Comparison of ENCODE assay signal across 24 cellular contexts in the genomic region with DNA sequence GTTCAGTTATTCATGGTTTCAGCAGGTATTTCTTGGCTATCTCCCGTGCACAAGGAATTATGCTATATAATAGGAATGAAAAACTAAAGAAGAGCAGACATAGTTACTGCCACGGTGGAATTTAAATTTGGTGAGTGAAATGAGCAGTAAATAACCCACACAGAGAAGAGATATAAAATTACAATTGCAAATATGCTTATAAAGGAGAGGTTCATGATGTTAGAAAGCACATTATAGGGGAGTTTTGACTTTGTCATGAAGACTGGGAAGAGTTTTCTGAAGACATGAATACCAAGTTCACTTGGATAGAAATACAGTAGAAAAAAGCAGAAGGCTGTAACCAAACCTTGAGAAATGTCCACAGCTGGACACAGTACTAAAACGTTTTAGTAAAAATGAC.
"Had no signal": no experiment of that assay in that cellular context is flagged by ENCODE, and none has a peak within 500 bp of the region (broad histone marks: within the 10 kb centered on the region; RNA-seq: fewer than 3 reads in every experiment).

No MANE protein-coding gene starts in this region.

- H3K9me3 ChIP-seq: colonic mucosa, esophagus muscularis mucosa, esophagus squamous epithelium, gastrocnemius medialis, gastroesophageal sphincter had no signal

- H3K27ac ChIP-seq: colonic mucosa, coronary artery, dorsolateral prefrontal cortex, epithelial cell of prostate, esophagus muscularis mucosa, esophagus squamous epithelium, foreskin keratinocyte, gastrocnemius medialis, gastroesophageal sphincter, heart left ventricle, heart right ventricle had no signal

- H3K4me1 ChIP-seq: colonic mucosa, esophagus muscularis mucosa, esophagus squamous epithelium, foreskin keratinocyte, gastrocnemius medialis, gastroesophageal sphincter, heart left ventricle, heart right ventricle had no signal

- ATAC-seq: effector memory CD8-positive, alpha-beta T cell; esophagus mucosa; foreskin keratinocyte; gastrocnemius medialis; gastroesophageal sphincter; heart left ventricle; heart right ventricle had no signal

- H3K36me3 ChIP-seq: colonic mucosa, esophagus muscularis mucosa, esophagus squamous epithelium, gastrocnemius medialis, gastroesophageal sphincter, heart left ventricle, heart right ventricle had no signal

- H3K4me3 ChIP-seq: colonic mucosa, coronary artery, dorsolateral prefrontal cortex, esophagus muscularis mucosa, esophagus squamous epithelium, gastrocnemius medialis, gastroesophageal sphincter, heart left ventricle, heart right ventricle had no signal

- DNase-seq: colonic mucosa; cortex of kidney; dermis blood vessel endothelial cell; dorsolateral prefrontal cortex; effector CD4-positive, alpha-beta T cell; effector CD8-positive, alpha-beta T cell; effector memory CD4-positive, alpha-beta T cell; effector memory CD8-positive, alpha-beta T cell; endodermal cell; erythroblast; esophagus squamous epithelium; foreskin fibroblast; foreskin keratinocyte; foreskin melanocyte; gastrocnemius medialis; glutamatergic neuron; head of caudate nucleus; heart left ventricle; heart right ventricle had no signal

- H3K27me3 ChIP-seq: colonic mucosa, dorsolateral prefrontal cortex, esophagus muscularis mucosa, esophagus squamous epithelium, foreskin keratinocyte, gastrocnemius medialis, gastroesophageal sphincter, heart left ventricle, heart right ventricle had no signal
